ENCODE assay signal across 1 cellular context in genomic region chr16:21952040-21952792, GRCh38.
TF ChIP-seq lines count a peak whose summit lies in the region.

No MANE protein-coding gene starts in this region.

TF ChIP-seq in K562, 482 proteins besides CTCF, POLR2A, EP300 and RAD21 (continued from another document and continues in another):
- TF ChIP-seq GATAD2B (IDR thresholded peaks at IDR 0.05; ENCODE audit: borderline replicate concordance): 0 out of 2 replicates have a peak, but pooled peaks have one; percentile 23
- peak; percentile 47; the same call in 1 of the 2 replicates for TF ChIP-seq FOSL1 (tag; conservative IDR thresholded peaks at IDR 0.05)
- peak in 1 of 2 experiments; percentile 48 for TF ChIP-seq AFF1 (IDR thresholded peaks at IDR 0.05; ENCODE audit: low read depth in 1 of 2, partially characterized antibody in 2 of 2)
- TF ChIP-seq ILK (tag; IDR thresholded peaks at IDR 0.05; ENCODE audit: borderline replicate concordance, low read depth): no peak
- peak; percentile 41; the same call in 1 of the 2 replicates for TF ChIP-seq ZBTB2 (IDR thresholded peaks at IDR 0.05)
- peak; percentile 92 for TF ChIP-seq CBFA2T2 (conservative IDR thresholded peaks at IDR 0.05)
- peak; percentile 88 for TF ChIP-seq SAP30 (IDR thresholded peaks at IDR 0.05; ENCODE audit: borderline replicate concordance, insufficient read depth, low read depth, low read length, poor library complexity, severe bottlenecking)
- TF ChIP-seq HMGN3 (IDR thresholded peaks at IDR 0.05; ENCODE audit: borderline replicate concordance, extremely low read depth, insufficient read length, low read depth, low read length): no peak
- TF ChIP-seq HCFC1 (IDR thresholded peaks at IDR 0.05; ENCODE audit: low read depth, low read length): no peak
- 0 out of 4 replicates have a peak, but pooled peaks of 1 of the 2 experiments have one; percentile 17 for TF ChIP-seq ZNF318 (IDR thresholded peaks at IDR 0.05; ENCODE audit: borderline replicate concordance in 1 of 2, low read depth in 1 of 2)
- peak; percentile 73; the same call in 1 of the 2 replicates for TF ChIP-seq MITF (IDR thresholded peaks at IDR 0.05)
- TF ChIP-seq EGR1 (conservative IDR thresholded peaks at IDR 0.05): peak; percentile 94
- peak; percentile 99 for TF ChIP-seq TFE3 (CRISPR knock-in tag; IDR thresholded peaks at IDR 0.05)
- no peak for TF ChIP-seq TBP (optimal IDR thresholded peaks at IDR 0.05; ENCODE audit: low read depth, low read length)
- TF ChIP-seq BHLHE40 (IDR thresholded peaks at IDR 0.05; ENCODE audit: low read length): peak; percentile 87
- peak; percentile 60; the same call in 1 of the 2 replicates for TF ChIP-seq KLF6 (CRISPR knock-in tag; IDR thresholded peaks at IDR 0.05; ENCODE audit: borderline replicate concordance)
- peak; percentile 2 for TF ChIP-seq KDM5B (IDR thresholded peaks at IDR 0.05; ENCODE audit: insufficient replicate concordance, low read depth, low read length)
- peak; percentile 32; the same call in 1 of the 2 replicates for TF ChIP-seq LEF1 (IDR thresholded peaks at IDR 0.05)
- 0 out of 2 replicates have a peak, but pooled peaks have one; percentile 53 for TF ChIP-seq ZBTB5 (IDR thresholded peaks at IDR 0.05)
- peak; percentile 69; the same call in 1 of the 2 replicates for TF ChIP-seq ZSCAN29 (IDR thresholded peaks at IDR 0.05)
- TF ChIP-seq NFIC (IDR thresholded peaks at IDR 0.05): peak; percentile 78
- TF ChIP-seq USF1 (CRISPR knock-in tag; IDR thresholded peaks at IDR 0.05): peak; percentile 96
- peak; percentile 82 for TF ChIP-seq HINFP (tag; conservative IDR thresholded peaks at IDR 0.05; ENCODE audit: low read depth)
- TF ChIP-seq NR3C1 (CRISPR knock-in tag; IDR thresholded peaks at IDR 0.05): 0 out of 2 replicates have a peak, but pooled peaks have one; percentile 34
- 0 out of 2 replicates have a peak, but pooled peaks have one; percentile 2 for TF ChIP-seq JUN (IDR thresholded peaks at IDR 0.05; ENCODE audit: borderline replicate concordance, low read depth, low read length)
- no peak for TF ChIP-seq JUN (CRISPR knock-in tag; IDR thresholded peaks at IDR 0.05; ENCODE audit: borderline replicate concordance)
- 0 out of 2 replicates have a peak, but pooled peaks have one; percentile 1 for TF ChIP-seq SMAD4 (CRISPR knock-in tag; conservative IDR thresholded peaks at IDR 0.05)
- TF ChIP-seq RAD51 (IDR thresholded peaks at IDR 0.05; ENCODE audit: borderline replicate concordance, low read depth): peak; percentile 99
- TF ChIP-seq ZNF431 (CRISPR knock-in tag; IDR thresholded peaks at IDR 0.05): peak; percentile 62; the same call in 1 of the 2 replicates
- TF ChIP-seq USF2 (CRISPR knock-in tag; IDR thresholded peaks at IDR 0.05): peak; percentile 95
